8 cellular contexts compared by ENCODE assay signal in the genomic region with DNA sequence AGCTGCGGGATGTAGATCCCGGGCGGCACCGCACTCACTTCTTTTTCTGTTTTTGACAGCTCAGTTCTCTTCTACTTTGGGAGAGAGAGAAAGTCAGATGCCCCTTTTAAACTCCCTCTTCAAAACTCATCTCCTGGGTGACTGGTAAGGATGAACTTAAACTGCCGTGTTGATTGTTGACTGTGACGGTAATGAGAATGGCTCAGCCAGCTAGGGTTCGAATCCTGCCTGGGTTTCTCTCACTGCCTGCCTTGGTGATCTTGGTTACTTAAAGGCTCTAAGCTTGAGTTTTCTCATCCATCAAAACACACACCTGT. TPM values are rescaled to one million over a fixed set of nuclear protein-coding genes. Genes with fewer than 3 reads are reported as not detected.
A peak's percentile ranks its signal among the peaks of the same experiment; 100 is the strongest.
DNase-seq lines count a peak whose midpoint lies in the region; ATAC-seq, FAIRE-seq and TF ChIP-seq lines count a peak whose summit lies in the region.

No MANE protein-coding gene starts in this region.

- H3K4me1 Mint-ChIP-seq in activated CD8-positive, alpha-beta T cell treated with anti-CD3 and anti-CD28 coated beads, Interleukin-2, amount 10 ng/mL, durations not matched to agents 7 days and 5 days (ENCODE audit: low read depth) = peaks cover 34% of the 10 kb centered on the region

- DNase-seq in DND-41 (peak; percentile 25), iPS DF 6.9 (ENCODE audit: low read depth, low spot score) (no peak), small intestine (peak; percentile 38), cerebellum (ENCODE audit: low spot score) (no peak), NCI-H1436 (lab: John Stamatoyannopoulos, UW) (no peak), HT-29 (ENCODE audit: low spot score) (no peak)
- DNase-seq in activated CD8-positive, alpha-beta T cell treated with anti-CD3 and anti-CD28 coated beads, Interleukin-2, amount 10 ng/mL, durations not matched to agents 7 days and 5 days = no peak

- H3K27ac Mint-ChIP-seq in activated CD8-positive, alpha-beta T cell treated with anti-CD3 and anti-CD28 coated beads, Interleukin-2, amount 10 ng/mL, durations not matched to agents 7 days and 5 days = peak overlapping the region; percentile 45

- H3K9me3 ChIP-seq in DND-41 (ENCODE audit: insufficient read depth, low read length, severe bottlenecking) (no peaks in the 10 kb centered on the region), iPS DF 6.9 (ENCODE audit: control insufficient read depth, insufficient read depth, low read length) (no peaks in the 10 kb centered on the region), small intestine (ENCODE audit: control insufficient read depth, low read depth) (no peaks in the 10 kb centered on the region)

- H4K20me1 ChIP-seq in DND-41 (ENCODE audit: insufficient read depth, low read length) = no peaks in the 10 kb centered on the region

- POLR2A ChIA-PET in activated CD8-positive, alpha-beta T cell treated with anti-CD3 and anti-CD28 coated beads, Interleukin-2, amount 10 ng/mL, durations not matched to agents 7 days and 5 days (lab: Charles Lee) = no interaction called here

- H3K27me3 Mint-ChIP-seq in activated CD8-positive, alpha-beta T cell treated with anti-CD3 and anti-CD28 coated beads, Interleukin-2, amount 10 ng/mL, durations not matched to agents 7 days and 5 days (ENCODE audit: low read depth) = no peaks in the 10 kb centered on the region

- ATAC-seq in DND-41 (ENCODE audit: insufficient read depth, low read depth) = 0 out of 3 replicates have a peak, but pooled peaks have one; percentile 4
- ATAC-seq in HG02759 (IDR thresholded peaks at IDR 0.05; ENCODE audit: unreplicated experiment) = peak; percentile 2
- no peak for ATAC-seq in activated CD8-positive, alpha-beta T cell treated with anti-CD3 and anti-CD28 coated beads, Interleukin-2, amount 10 ng/mL, durations not matched to agents 7 days and 5 days

- no peak for FAIRE-seq in small intestine (lab: Jason Lieb, UNC)

- CTCF ChIA-PET in activated CD8-positive, alpha-beta T cell treated with anti-CD3 and anti-CD28 coated beads, Interleukin-2, amount 10 ng/mL, durations not matched to agents 7 days and 5 days (lab: Charles Lee) = interaction anchor here (0.7 to 3.8 kb wide), 6 partner anchors 19 to 168 kb away, joined by 3 to 19 read pairs (median 4); no protein-coding TSS in a partner anchor

- peak overlapping the region; percentile 85 for H2AFZ ChIP-seq in DND-41 (ENCODE audit: low read depth, low read length)

- no peak for TF ChIP-seq CTCF in DND-41 (IDR thresholded peaks at IDR 0.05; ENCODE audit: borderline replicate concordance, extremely low read depth, low read length, poor library complexity, severe bottlenecking)

- no peak overlapping the region; the same call in 1 of the 2 replicates for H3K27ac ChIP-seq in DND-41 (ENCODE audit: low read length)
- no peak overlapping the region for H3K27ac ChIP-seq in iPS DF 6.9 (ENCODE audit: low read length)
- H3K27ac ChIP-seq in small intestine (ENCODE audit: low read depth in 1 of 2, low read length in 1 of 2) = peak overlapping the region; percentile 95 to 99

- peaks cover 3% of the 10 kb centered on the region for H3K36me3 Mint-ChIP-seq in activated CD8-positive, alpha-beta T cell treated with anti-CD3 and anti-CD28 coated beads, Interleukin-2, amount 10 ng/mL, durations not matched to agents 7 days and 5 days (ENCODE audit: low read depth)

- H3K4me2 ChIP-seq in DND-41 (ENCODE audit: insufficient read depth, low read length) = peak overlapping the region; percentile 81

- H3K9me3 Mint-ChIP-seq in activated CD8-positive, alpha-beta T cell treated with anti-CD3 and anti-CD28 coated beads, Interleukin-2, amount 10 ng/mL, durations not matched to agents 7 days and 5 days (ENCODE audit: insufficient read depth) = peaks cover 3% of the 10 kb centered on the region

- H3K4me3 ChIP-seq in DND-41 (ENCODE audit: low read depth in 1 of 2, low read length in 2 of 2) (peak overlapping the region; percentile 38 to 66), iPS DF 6.9 (ENCODE audit: low read length) (peak overlapping the region; percentile 77; the same call in 1 of the 2 replicates), small intestine (ENCODE audit: low read depth in 1 of 2, low read length in 2 of 2) (peak overlapping the region; percentile 64 to 94)

- H3K27me3 ChIP-seq in DND-41 (ENCODE audit: insufficient read depth, low read length, poor library complexity) (peaks cover 4% of the 10 kb centered on the region), iPS DF 6.9 (ENCODE audit: control insufficient read depth, insufficient read depth, low read length) (no peaks in the 10 kb centered on the region), small intestine (ENCODE audit: control insufficient read depth in 2 of 2, insufficient read depth in 2 of 2, low read length in 2 of 2) (no peaks in the 10 kb centered on the region)

- H3K36me3 ChIP-seq in DND-41 (ENCODE audit: insufficient read depth, low read length) (no peaks in the 10 kb centered on the region), iPS DF 6.9 (ENCODE audit: control insufficient read depth, insufficient read depth, low read length) (no peaks in the 10 kb centered on the region), small intestine (ENCODE audit: control insufficient read depth in 2 of 2, insufficient read depth in 2 of 2, low read length in 2 of 2) (no peaks in the 10 kb centered on the region)

- peaks cover 2% of the 10 kb centered on the region; the same call in 1 of the 2 replicates for H3K79me2 ChIP-seq in DND-41 (ENCODE audit: insufficient read depth, low read length)

- H3K4me1 ChIP-seq in DND-41 (ENCODE audit: insufficient read depth, low read length) (peaks cover 23% of the 10 kb centered on the region), iPS DF 6.9 (ENCODE audit: control insufficient read depth, insufficient read depth, low read length) (no peaks in the 10 kb centered on the region), small intestine (ENCODE audit: control insufficient read depth in 2 of 2, insufficient read depth in 1 of 2, low read depth in 1 of 2, low read length in 1 of 2) (peaks cover 2 to 5% of the 10 kb centered on the region in 2 donors)

- peak overlapping the region; percentile 78 for H3K4me3 Mint-ChIP-seq in activated CD8-positive, alpha-beta T cell treated with anti-CD3 and anti-CD28 coated beads, Interleukin-2, amount 10 ng/mL, durations not matched to agents 7 days and 5 days

- peak overlapping the region; percentile 60 for H3K9ac ChIP-seq in DND-41 (ENCODE audit: low read depth, low read length)

- no CpG with 5 or more reads among the region's 7 CpGs for WGBS in iPS DF 6.9 (ENCODE audit: insufficient coverage, insufficient read length)
- WGBS in small intestine, 3 donors = 0 to 2% (median 0%) methylated on average over 7 of the region's 7 CpGs

RNA-seq across cellular contexts. Expression of gene CCDC126, which starts 0.7 kb away (rescaled TPM):
- 1 to 10 TPM; 6.2 to 6.3 TPM for total RNA-seq in activated CD8-positive, alpha-beta T cell treated with anti-CD3 and anti-CD28 coated beads, Interleukin-2, amount 10 ng/mL, durations not matched to agents 7 days and 5 days
- 1 to 10 TPM; 8.1 to 8.6 (median 8.5) TPM for polyA plus RNA-seq in small intestine
- total RNA-seq in cerebellum = 27.4 TPM
- 2.4 and 8.7 TPM in 2 replicates for total RNA-seq in HT-29 (2014; rRNA removed; shearing (Covaris generic))

Comparison
In these comparisons a context has a peak if more than half of its experiments do, and no peak if none do; other contexts are left out.
1. DNase-seq: peak in DND-41 (single experiment) and small intestine (single experiment); none in activated CD8-positive, alpha-beta T cell treated with anti-CD3 and anti-CD28 coated beads, Interleukin-2, amount 10 ng/mL, durations not matched to agents 7 days and 5 days (single experiment), iPS DF 6.9 (single experiment), cerebellum (single experiment), NCI-H1436 (single experiment) and HT-29 (single experiment).
2. H3K27ac ChIP-seq: peak in small intestine (2 of 2); none in DND-41 (single experiment) and iPS DF 6.9 (single experiment).
3. Peak in every context shown above with its lines, with median percentiles within 50 percentile points of each other: H3K4me3 ChIP-seq.